In the genomic region with DNA sequence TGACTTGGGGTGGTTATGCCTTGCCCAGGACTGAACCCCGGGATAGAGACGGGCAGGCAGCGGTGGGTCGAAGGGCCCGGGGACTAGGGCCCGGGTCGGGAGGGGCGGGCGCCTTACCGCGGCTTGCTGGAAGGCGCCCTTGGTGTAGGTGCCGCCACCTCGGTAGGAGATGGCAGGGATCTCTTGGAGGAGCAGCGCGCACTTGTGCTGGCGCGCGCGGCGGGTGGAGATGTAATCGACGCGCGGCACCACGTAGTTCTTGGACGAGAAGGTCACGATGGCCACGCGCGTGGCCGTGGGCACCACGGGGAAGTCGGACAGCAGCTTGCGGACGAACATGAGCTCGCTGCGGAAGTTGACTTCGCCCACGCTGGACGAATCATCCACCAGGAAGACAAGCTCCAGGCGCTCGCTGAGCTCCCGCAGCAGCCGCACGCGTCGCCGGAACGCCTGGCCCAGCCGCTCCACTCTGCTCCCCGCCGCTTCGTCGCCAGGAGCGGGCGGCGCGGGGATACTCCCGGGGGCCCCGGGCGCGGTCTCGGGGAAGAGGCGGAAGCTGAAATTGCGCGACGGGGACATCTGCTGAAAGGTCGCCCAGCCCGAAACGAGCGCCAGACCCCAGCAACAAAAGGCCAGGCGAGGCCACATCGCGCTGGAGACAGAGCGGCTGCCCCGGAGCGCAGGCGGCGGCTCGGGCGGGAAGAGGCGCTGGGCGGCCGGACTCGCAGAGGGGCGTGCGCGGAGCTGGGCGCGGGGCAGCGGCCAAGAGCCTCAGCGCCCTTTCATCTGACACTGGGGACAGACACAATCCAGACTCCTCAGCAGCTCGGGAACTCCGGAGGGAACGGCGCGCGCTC, we compare ENCODE assay signal across 1 cellular context.
TF ChIP-seq lines count a peak whose summit lies in the region.

A gene (minus strand): TSS at position 846 of the 857 bp plus-strand sequence. CDS start 198 bp downstream, at position 648.

TF ChIP-seq in HepG2, 621 proteins besides CTCF, POLR2A, EP300 and RAD21 (continued from another document):
- no peak for TF ChIP-seq ZKSCAN1 (IDR thresholded peaks at IDR 0.05; ENCODE audit: low read length)
